ENCODE assay signal across 22 cellular contexts in genomic region chr6:548091-548490, GRCh38.
DNase-seq lines count a peak whose midpoint lies in the region; ATAC-seq lines count a peak whose summit lies in the region.
"Had no signal": no experiment of that assay in that cellular context is flagged by ENCODE, and none has a peak within 500 bp of the region (broad histone marks: within the 10 kb centered on the region; RNA-seq: fewer than 3 reads in every experiment).

No MANE protein-coding gene starts in this region.

- no peak overlapping the region for H3K27ac ChIP-seq in CD4-positive, CD25-positive, alpha-beta regulatory T cell (ENCODE audit: insufficient read depth, low read length, poor library complexity, severe bottlenecking)
- H3K27ac ChIP-seq: body of pancreas, ovary, thyroid gland, VCaP had no signal

- ATAC-seq in CD4-positive, CD25-positive, alpha-beta regulatory T cell (ENCODE audit: low read depth in 2 of 2) = peak; percentile 27 to 50
- ATAC-seq in activated naive CD8-positive, alpha-beta T cell treated with anti-CD3 and anti-CD28 coated beads, Interleukin-2, amount 10 ng/mL, durations not matched to agents 7 days and 5 days (ENCODE audit: low read depth) = no peak
- ATAC-seq: body of pancreas, left colon, Right ventricle myocardium inferior had no signal

- POLR2A ChIA-PET in activated CD4-positive, alpha-beta T cell treated with anti-CD3 and anti-CD28 coated beads, Interleukin-2, amount 10 ng/mL, durations not matched to agents 7 days and 5 days (lab: Charles Lee) = interaction anchor here (1.2 kb wide), 1 partner anchor 157 kb away, joined by 6 read pairs; the partner anchor contains the start of gene IRF4
- POLR2A ChIA-PET in activated naive CD8-positive, alpha-beta T cell treated with anti-CD3 and anti-CD28 coated beads, Interleukin-2, amount 10 ng/mL, durations not matched to agents 7 days and 5 days (lab: Charles Lee) = interaction anchor here (1.2 kb wide), 1 partner anchor 156 kb away, joined by 8 read pairs; the partner anchor contains the start of gene IRF4

- H3K36me3 Mint-ChIP-seq in activated CD4-positive, alpha-beta T cell treated with anti-CD3 and anti-CD28 coated beads, Interleukin-2, amount 10 ng/mL, durations not matched to agents 7 days and 5 days (ENCODE audit: low read depth) = peaks cover 35% of the 10 kb centered on the region
- H3K36me3 Mint-ChIP-seq in CD4-positive, CD25-positive, alpha-beta regulatory T cell = peaks cover 45% of the 10 kb centered on the region
- peaks cover 23% of the 10 kb centered on the region for H3K36me3 Mint-ChIP-seq in T-helper 2 cell treated with Interferon-gamma antibody and Interleukin-4, amounts not matched to agents 5 μg/mL and 100 μg/mL, for 36 hours (ENCODE audit: low read depth)
- peaks cover 18% of the 10 kb centered on the region for H3K36me3 Mint-ChIP-seq in activated naive CD8-positive, alpha-beta T cell treated with anti-CD3 and anti-CD28 coated beads, Interleukin-2, amount 10 ng/mL, durations not matched to agents 7 days and 5 days

- CTCF ChIA-PET in activated CD4-positive, alpha-beta T cell treated with anti-CD3 and anti-CD28 coated beads, Interleukin-2, amount 10 ng/mL, durations not matched to agents 7 days and 5 days (lab: Charles Lee) = interaction anchor here (0.9 kb wide), 1 partner anchor 103 kb away, joined by 3 read pairs; no protein-coding TSS in a partner anchor

- peak overlapping the region; percentile 75 for H3K27ac Mint-ChIP-seq in activated CD4-positive, alpha-beta T cell treated with anti-CD3 and anti-CD28 coated beads, Interleukin-2, amount 10 ng/mL, durations not matched to agents 7 days and 5 days
- H3K27ac Mint-ChIP-seq in CD4-positive, CD25-positive, alpha-beta regulatory T cell = peak overlapping the region; percentile 18 to 86 (median 82)
- H3K27ac Mint-ChIP-seq in T-helper 2 cell treated with Interferon-gamma antibody and Interleukin-4, amounts not matched to agents 5 μg/mL and 100 μg/mL, for 36 hours = peak overlapping the region; percentile 91
- H3K27ac Mint-ChIP-seq in activated naive CD8-positive, alpha-beta T cell treated with anti-CD3 and anti-CD28 coated beads, Interleukin-2, amount 10 ng/mL, durations not matched to agents 7 days and 5 days = no peak overlapping the region
- H3K27ac Mint-ChIP-seq: dendritic cell treated with granulocyte-macrophage colony-stimulating factor and Interleukin-4, amounts not matched to agents 40 ng/mL and 50 ng/mL, for 4 days; endodermal cell had no signal

- no peak overlapping the region for H3K4me3 Mint-ChIP-seq in activated CD4-positive, alpha-beta T cell treated with anti-CD3 and anti-CD28 coated beads, Interleukin-2, amount 10 ng/mL, durations not matched to agents 7 days and 5 days
- peak overlapping the region in 2 of 4 donors; percentile 31 to 54 for H3K4me3 Mint-ChIP-seq in CD4-positive, CD25-positive, alpha-beta regulatory T cell
- peak overlapping the region; percentile 76 for H3K4me3 Mint-ChIP-seq in T-helper 2 cell treated with Interferon-gamma antibody and Interleukin-4, amounts not matched to agents 5 μg/mL and 100 μg/mL, for 36 hours
- H3K4me3 Mint-ChIP-seq in activated naive CD8-positive, alpha-beta T cell treated with anti-CD3 and anti-CD28 coated beads, Interleukin-2, amount 10 ng/mL, durations not matched to agents 7 days and 5 days = peak overlapping the region; percentile 57
- H3K4me3 Mint-ChIP-seq: dendritic cell treated with granulocyte-macrophage colony-stimulating factor and Interleukin-4, amounts not matched to agents 40 ng/mL and 50 ng/mL, for 4 days; endodermal cell had no signal

- H3K9me3 Mint-ChIP-seq in activated CD4-positive, alpha-beta T cell treated with anti-CD3 and anti-CD28 coated beads, Interleukin-2, amount 10 ng/mL, durations not matched to agents 7 days and 5 days = peaks cover 4% of the 10 kb centered on the region
- H3K9me3 Mint-ChIP-seq in CD4-positive, CD25-positive, alpha-beta regulatory T cell = no peaks in the 10 kb centered on the region
- peaks cover 2% of the 10 kb centered on the region for H3K9me3 Mint-ChIP-seq in T-helper 2 cell treated with Interferon-gamma antibody and Interleukin-4, amounts not matched to agents 5 μg/mL and 100 μg/mL, for 36 hours
- H3K9me3 Mint-ChIP-seq in activated naive CD8-positive, alpha-beta T cell treated with anti-CD3 and anti-CD28 coated beads, Interleukin-2, amount 10 ng/mL, durations not matched to agents 7 days and 5 days = no peaks in the 10 kb centered on the region
- H3K9me3 Mint-ChIP-seq: dendritic cell treated with granulocyte-macrophage colony-stimulating factor and Interleukin-4, amounts not matched to agents 40 ng/mL and 50 ng/mL, for 4 days; endodermal cell had no signal

- no peaks in the 10 kb centered on the region for H3K27me3 ChIP-seq in CD4-positive, CD25-positive, alpha-beta regulatory T cell (ENCODE audit: control insufficient read depth, insufficient read depth, low read length)
- H3K27me3 ChIP-seq: body of pancreas, ovary, thyroid gland had no signal

- no peaks in the 10 kb centered on the region for H3K27me3 Mint-ChIP-seq in activated CD4-positive, alpha-beta T cell treated with anti-CD3 and anti-CD28 coated beads, Interleukin-2, amount 10 ng/mL, durations not matched to agents 7 days and 5 days
- H3K27me3 Mint-ChIP-seq in CD4-positive, CD25-positive, alpha-beta regulatory T cell = no peaks in the 10 kb centered on the region
- no peaks in the 10 kb centered on the region for H3K27me3 Mint-ChIP-seq in T-helper 2 cell treated with Interferon-gamma antibody and Interleukin-4, amounts not matched to agents 5 μg/mL and 100 μg/mL, for 36 hours (ENCODE audit: low read depth)
- H3K27me3 Mint-ChIP-seq in activated naive CD8-positive, alpha-beta T cell treated with anti-CD3 and anti-CD28 coated beads, Interleukin-2, amount 10 ng/mL, durations not matched to agents 7 days and 5 days = no peaks in the 10 kb centered on the region
- H3K27me3 Mint-ChIP-seq: dendritic cell treated with granulocyte-macrophage colony-stimulating factor and Interleukin-4, amounts not matched to agents 40 ng/mL and 50 ng/mL, for 4 days had no signal

- no peak overlapping the region for H3K4me3 ChIP-seq in CD4-positive, CD25-positive, alpha-beta regulatory T cell (ENCODE audit: low read depth, low read length)
- H3K4me3 ChIP-seq: body of pancreas, ovary, thyroid gland had no signal

- DNase-seq in activated CD4-positive, alpha-beta T cell treated with anti-CD3 and anti-CD28 coated beads, Interleukin-2, amount 10 ng/mL, durations not matched to agents 7 days and 5 days = no peak
- no peak for DNase-seq in activated CD4-positive, alpha-beta T cell treated with anti-CD3 and anti-CD28 coated beads for 1 hour
- DNase-seq in CD4-positive, CD25-positive, alpha-beta regulatory T cell = no peak
- peak; percentile 61 for DNase-seq in T-helper 2 cell treated with Interferon-gamma antibody and Interleukin-4, amounts not matched to agents 5 μg/mL and 100 μg/mL, for 36 hours (ENCODE audit: low spot score)
- no peak for DNase-seq in activated naive CD8-positive, alpha-beta T cell treated with anti-CD3 and anti-CD28 coated beads, Interleukin-2, amount 10 ng/mL, durations not matched to agents 7 days and 5 days
- no peak for DNase-seq in NCI-H2227 (lab: John Stamatoyannopoulos, UW; ENCODE audit: unreplicated experiment)
- DNase-seq in SKM-1 treated with dmso at 0.1 percent for 144 hours (lab: John Stamatoyannopoulos, UW; ENCODE audit: unreplicated experiment) = no peak
- no peak for DNase-seq in NCI-H2227 treated with DMSO at 0.1 percent for 48 hours (lab: John Stamatoyannopoulos, UW)
- DNase-seq: activated CD8-positive, alpha-beta memory T cell treated with anti-CD3 and anti-CD28 coated beads for 24 hours; body of pancreas; DMS 273 treated with DMSO at 0.1 percent for 48 hours; endodermal cell; left colon; MV-4-11; NCI-H1436; NCI-H2081; ovary; T1000; thyroid gland had no signal

- H3K9me3 ChIP-seq in CD4-positive, CD25-positive, alpha-beta regulatory T cell (ENCODE audit: control insufficient read depth in 2 of 2, low read length in 2 of 2) = no peaks in the 10 kb centered on the region
- H3K9me3 ChIP-seq: body of pancreas, ovary, thyroid gland had no signal

- H3K4me1 Mint-ChIP-seq in activated CD4-positive, alpha-beta T cell treated with anti-CD3 and anti-CD28 coated beads, Interleukin-2, amount 10 ng/mL, durations not matched to agents 7 days and 5 days = peaks cover 40% of the 10 kb centered on the region
- peaks cover 19 to 26% (median 21%) of the 10 kb centered on the region in 4 donors for H3K4me1 Mint-ChIP-seq in CD4-positive, CD25-positive, alpha-beta regulatory T cell
- peaks cover 64% of the 10 kb centered on the region for H3K4me1 Mint-ChIP-seq in T-helper 2 cell treated with Interferon-gamma antibody and Interleukin-4, amounts not matched to agents 5 μg/mL and 100 μg/mL, for 36 hours (ENCODE audit: low read depth)
- H3K4me1 Mint-ChIP-seq in activated naive CD8-positive, alpha-beta T cell treated with anti-CD3 and anti-CD28 coated beads, Interleukin-2, amount 10 ng/mL, durations not matched to agents 7 days and 5 days = peaks cover 15% of the 10 kb centered on the region

- H3K36me3 ChIP-seq in CD4-positive, CD25-positive, alpha-beta regulatory T cell (ENCODE audit: control insufficient read depth, insufficient read depth, low read length) = peaks cover 21% of the 10 kb centered on the region
- H3K36me3 ChIP-seq: ovary had no signal

- peaks cover 11% of the 10 kb centered on the region for H3K4me1 ChIP-seq in CD4-positive, CD25-positive, alpha-beta regulatory T cell (ENCODE audit: control insufficient read depth, insufficient read depth, low read length, poor library complexity, severe bottlenecking)
- H3K4me1 ChIP-seq: body of pancreas, thyroid gland had no signal
